Comparison of ENCODE assay signal across 1 cellular context in the genomic region with DNA sequence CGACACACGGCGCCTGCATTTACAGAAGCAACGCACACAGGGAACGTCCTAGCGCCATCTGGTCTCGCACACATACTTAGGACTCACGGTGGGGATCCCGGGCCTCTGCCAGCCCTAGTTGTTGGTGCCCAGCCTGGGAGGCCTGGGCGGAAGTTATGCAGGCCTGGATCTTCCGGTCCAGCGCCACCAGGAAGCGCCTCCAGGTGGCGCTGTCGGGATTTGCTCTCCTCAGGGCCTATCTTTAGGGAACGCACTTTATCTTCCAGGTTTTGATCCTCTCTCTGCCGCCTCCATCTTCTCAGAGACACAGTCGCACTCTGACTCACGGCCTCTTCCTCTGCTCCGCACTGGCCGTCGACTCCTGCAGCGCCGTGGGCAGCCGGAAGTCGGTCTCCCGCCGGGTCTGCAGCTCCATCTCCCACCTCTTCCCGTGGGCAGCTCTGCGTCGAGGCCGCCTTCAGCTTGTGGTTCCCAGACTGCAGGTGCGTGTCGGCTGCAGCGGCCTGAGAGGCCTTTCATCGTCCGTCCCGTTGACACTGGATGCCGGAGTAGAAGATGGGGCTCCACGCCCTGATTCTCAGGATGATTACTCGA.
TF ChIP-seq lines count a peak whose summit lies in the region.

No MANE protein-coding gene starts in this region.

TF ChIP-seq in K562, 482 proteins besides CTCF, POLR2A, EP300 and RAD21 (continued from another document):
- TF ChIP-seq, protein P1, sequence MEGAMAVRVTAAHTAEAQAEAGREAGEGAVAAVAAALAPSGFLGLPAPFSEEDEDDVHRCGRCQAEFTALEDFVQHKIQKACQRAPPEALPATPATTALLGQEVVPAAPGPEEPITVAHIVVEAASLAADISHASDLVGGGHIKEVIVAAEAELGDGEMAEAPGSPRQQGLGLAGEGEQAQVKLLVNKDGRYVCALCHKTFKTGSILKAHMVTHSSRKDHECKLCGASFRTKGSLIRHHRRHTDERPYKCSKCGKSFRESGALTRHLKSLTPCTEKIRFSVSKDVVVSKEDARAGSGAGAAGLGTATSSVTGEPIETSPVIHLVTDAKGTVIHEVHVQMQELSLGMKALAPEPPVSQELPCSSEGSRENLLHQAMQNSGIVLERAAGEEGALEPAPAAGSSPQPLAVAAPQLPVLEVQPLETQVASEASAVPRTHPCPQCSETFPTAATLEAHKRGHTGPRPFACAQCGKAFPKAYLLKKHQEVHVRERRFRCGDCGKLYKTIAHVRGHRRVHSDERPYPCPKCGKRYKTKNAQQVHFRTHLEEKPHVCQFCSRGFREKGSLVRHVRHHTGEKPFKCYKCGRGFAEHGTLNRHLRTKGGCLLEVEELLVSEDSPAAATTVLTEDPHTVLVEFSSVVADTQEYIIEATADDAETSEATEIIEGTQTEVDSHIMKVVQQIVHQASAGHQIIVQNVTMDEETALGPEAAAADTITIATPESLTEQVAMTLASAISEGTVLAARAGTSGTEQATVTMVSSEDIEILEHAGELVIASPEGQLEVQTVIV (CRISPR knock-in tag; IDR thresholded peaks at IDR 0.05; ENCODE audit: borderline replicate concordance): no peak
- TF ChIP-seq, protein P2, sequence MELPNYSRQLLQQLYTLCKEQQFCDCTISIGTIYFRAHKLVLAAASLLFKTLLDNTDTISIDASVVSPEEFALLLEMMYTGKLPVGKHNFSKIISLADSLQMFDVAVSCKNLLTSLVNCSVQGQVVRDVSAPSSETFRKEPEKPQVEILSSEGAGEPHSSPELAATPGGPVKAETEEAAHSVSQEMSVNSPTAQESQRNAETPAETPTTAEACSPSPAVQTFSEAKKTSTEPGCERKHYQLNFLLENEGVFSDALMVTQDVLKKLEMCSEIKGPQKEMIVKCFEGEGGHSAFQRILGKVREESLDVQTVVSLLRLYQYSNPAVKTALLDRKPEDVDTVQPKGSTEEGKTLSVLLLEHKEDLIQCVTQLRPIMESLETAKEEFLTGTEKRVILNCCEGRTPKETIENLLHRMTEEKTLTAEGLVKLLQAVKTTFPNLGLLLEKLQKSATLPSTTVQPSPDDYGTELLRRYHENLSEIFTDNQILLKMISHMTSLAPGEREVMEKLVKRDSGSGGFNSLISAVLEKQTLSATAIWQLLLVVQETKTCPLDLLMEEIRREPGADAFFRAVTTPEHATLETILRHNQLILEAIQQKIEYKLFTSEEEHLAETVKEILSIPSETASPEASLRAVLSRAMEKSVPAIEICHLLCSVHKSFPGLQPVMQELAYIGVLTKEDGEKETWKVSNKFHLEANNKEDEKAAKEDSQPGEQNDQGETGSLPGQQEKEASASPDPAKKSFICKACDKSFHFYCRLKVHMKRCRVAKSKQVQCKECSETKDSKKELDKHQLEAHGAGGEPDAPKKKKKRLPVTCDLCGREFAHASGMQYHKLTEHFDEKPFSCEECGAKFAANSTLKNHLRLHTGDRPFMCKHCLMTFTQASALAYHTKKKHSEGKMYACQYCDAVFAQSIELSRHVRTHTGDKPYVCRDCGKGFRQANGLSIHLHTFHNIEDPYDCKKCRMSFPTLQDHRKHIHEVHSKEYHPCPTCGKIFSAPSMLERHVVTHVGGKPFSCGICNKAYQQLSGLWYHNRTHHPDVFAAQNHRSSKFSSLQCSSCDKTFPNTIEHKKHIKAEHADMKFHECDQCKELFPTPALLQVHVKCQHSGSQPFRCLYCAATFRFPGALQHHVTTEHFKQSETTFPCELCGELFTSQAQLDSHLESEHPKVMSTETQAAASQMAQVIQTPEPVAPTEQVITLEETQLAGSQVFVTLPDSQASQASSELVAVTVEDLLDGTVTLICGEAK (IDR thresholded peaks at IDR 0.05): 0 out of 2 replicates have a peak, but pooled peaks have one; percentile 40
- TF ChIP-seq, protein P2 (CRISPR knock-in tag; IDR thresholded peaks at IDR 0.05): no peak
- TF ChIP-seq SMC3 (conservative IDR thresholded peaks at IDR 0.05; ENCODE audit: insufficient read depth, low read depth, low read length): 0 out of 2 replicates have a peak, but pooled peaks have one; percentile 7
